In genomic region chr1:61563611-61564010, GRCh38 we compare ENCODE assay signal across 20 cellular contexts.
"Had no signal": no experiment of that assay in that cellular context is flagged by ENCODE, and none has a peak within 500 bp of the region (broad histone marks: within the 10 kb centered on the region; RNA-seq: fewer than 3 reads in every experiment).

No MANE protein-coding gene starts in this region.

- ATAC-seq: effector memory CD8-positive, alpha-beta T cell; esophagus mucosa; foreskin keratinocyte; gastrocnemius medialis; gastroesophageal sphincter; heart left ventricle; heart right ventricle had no signal

- DNase-seq: colonic mucosa; cortex of kidney; dermis blood vessel endothelial cell; dorsolateral prefrontal cortex; effector CD4-positive, alpha-beta T cell; effector CD8-positive, alpha-beta T cell; effector memory CD4-positive, alpha-beta T cell; effector memory CD8-positive, alpha-beta T cell; endodermal cell; erythroblast; esophagus squamous epithelium; foreskin fibroblast; foreskin keratinocyte; foreskin melanocyte; gastrocnemius medialis; glutamatergic neuron; heart left ventricle; heart right ventricle had no signal
